In genomic region chr1:161954466-161954865, GRCh38 we compare ENCODE assay signal across 16 cellular contexts.
DNase-seq lines count a peak whose midpoint lies in the region; ATAC-seq and TF ChIP-seq lines count a peak whose summit lies in the region.
"Had no signal": no experiment of that assay in that cellular context is flagged by ENCODE, and none has a peak within 500 bp of the region (broad histone marks: within the 10 kb centered on the region; RNA-seq: fewer than 3 reads in every experiment).

No MANE protein-coding gene starts in this region.

- POLR2A ChIA-PET in CD4-positive, alpha-beta T cell (lab: Charles Lee), result interaction anchor here (0.8 to 1.5 kb wide), 2 partner anchors 20 to 30 kb away, joined by 3 read pairs; no protein-coding TSS in a partner anchor

- H3K9me3 ChIP-seq in CD4-positive, alpha-beta T cell (ENCODE audit: control insufficient read depth, low read length), result no peaks in the 10 kb centered on the region
- H3K9me3 ChIP-seq in MG63, result no peaks in the 10 kb centered on the region
- no peaks in the 10 kb centered on the region for H3K9me3 ChIP-seq in fibroblast of lung (ENCODE audit: control insufficient read depth, insufficient read depth, low read depth, low read length)
- H3K9me3 ChIP-seq in sigmoid colon, result no peaks in the 10 kb centered on the region
- H3K9me3 ChIP-seq: ascending aorta, colonic mucosa had no signal

- intact Hi-C loops in CD4-positive, alpha-beta T cell (cut with DNase I, micrococcal nuclease), result no loop called here
- intact Hi-C loops in sigmoid colon (cut with DNase I), result no loop called here

- H3K4me2 ChIP-seq in fibroblast of lung (ENCODE audit: extremely low read depth, insufficient read depth, low read length), result no peak overlapping the region

- TF ChIP-seq POLR2A in sigmoid colon (IDR thresholded peaks at IDR 0.05), result no peak

- H3K27ac ChIP-seq in CD4-positive, alpha-beta T cell (ENCODE audit: low read depth, low read length), result no peak overlapping the region
- H3K27ac ChIP-seq in fibroblast of lung (ENCODE audit: insufficient read depth, low read length) (no peak overlapping the region), sigmoid colon (peak overlapping the region in 3 of 4 donors; percentile 2 to 42 (median 35))
- H3K27ac ChIP-seq: colonic mucosa had no signal

- H3K27me3 ChIP-seq in CD4-positive, alpha-beta T cell (ENCODE audit: control insufficient read depth, insufficient read depth, low read length), result no peaks in the 10 kb centered on the region
- H3K27me3 ChIP-seq in MG63 (no peaks in the 10 kb centered on the region), fibroblast of lung (ENCODE audit: control insufficient read depth, insufficient read depth, low read length) (no peaks in the 10 kb centered on the region), sigmoid colon (no peaks in the 10 kb centered on the region)
- H3K27me3 ChIP-seq: ascending aorta, colonic mucosa had no signal

- TF ChIP-seq CTCF in CD4-positive, alpha-beta T cell (IDR thresholded peaks at IDR 0.05), result no peak
- TF ChIP-seq CTCF in fibroblast of lung (conservative IDR thresholded peaks at IDR 0.05 in 1 of 2, IDR thresholded peaks at IDR 0.05 in 1 of 2; ENCODE audit: low read depth in 1 of 2, low read length in 2 of 2) (no peak), sigmoid colon (IDR thresholded peaks at IDR 0.05) (no peak)

- CTCF ChIA-PET in CD4-positive, alpha-beta T cell (lab: Charles Lee), result no interaction called here

- H3K9ac ChIP-seq in fibroblast of lung (ENCODE audit: insufficient read depth, low read length), result no peak overlapping the region

- no peak overlapping the region for H2AFZ ChIP-seq in fibroblast of lung (ENCODE audit: low read length)

- H3K27ac Mint-ChIP-seq in CD4-positive, alpha-beta T cell, result peak overlapping the region; percentile 66
- H3K27ac Mint-ChIP-seq: activated CD4-positive, alpha-beta memory T cell treated with anti-CD3 and anti-CD28 coated beads for 36 hours; nephron progenitor cell had no signal

- H3K4me1 ChIP-seq in fibroblast of lung (ENCODE audit: control insufficient read depth, extremely low read depth, insufficient read depth, low read length), result peaks cover 11% of the 10 kb centered on the region
- peaks cover 0 to 46% (median 42%) of the 10 kb centered on the region in 4 donors for H3K4me1 ChIP-seq in sigmoid colon
- H3K4me1 ChIP-seq: colonic mucosa had no signal

- no peak for TF ChIP-seq EP300 in sigmoid colon (IDR thresholded peaks at IDR 0.05)

- peaks cover 55% of the 10 kb centered on the region for H3K4me1 Mint-ChIP-seq in CD4-positive, alpha-beta T cell (ENCODE audit: low read depth)

- no peak overlapping the region for H3K4me3 Mint-ChIP-seq in CD4-positive, alpha-beta T cell
- H3K4me3 Mint-ChIP-seq: activated CD4-positive, alpha-beta memory T cell treated with anti-CD3 and anti-CD28 coated beads for 36 hours; nephron progenitor cell had no signal

- peaks cover 47% of the 10 kb centered on the region for H3K36me3 Mint-ChIP-seq in CD4-positive, alpha-beta T cell (ENCODE audit: low read depth)

- no peak for DNase-seq in CD4-positive, alpha-beta T cell
- peak; percentile 39 for DNase-seq in MG63
- peak; percentile 21 to 63 for DNase-seq in fibroblast of lung (ENCODE audit: low read depth in 2 of 2)
- no peak for DNase-seq in sigmoid colon
- no peak for DNase-seq in mesenteric fat pad (ENCODE audit: low spot score)
- DNase-seq in superior temporal gyrus (ENCODE audit: extremely low spot score), result no peak
- no peak for DNase-seq in NCI-H510A treated with DMSO at 0.1 percent for 48 hours (lab: John Stamatoyannopoulos, UW)
- DNase-seq: activated CD4-positive, alpha-beta memory T cell treated with anti-CD3 and anti-CD28 coated beads for 36 hours; Calu3; colonic mucosa; mesendoderm; NCI-H1092; NCI-H524; nephron progenitor cell; SHP77 treated with DMSO at 0.1 percent for 48 hours had no signal

- no peak overlapping the region for H3K4me3 ChIP-seq in MG63
- no peak overlapping the region for H3K4me3 ChIP-seq in fibroblast of lung (replicated peaks in 1 of 4; ENCODE audit: control extremely low read depth in 1 of 4, insufficient read depth in 1 of 4, low read depth in 3 of 4, low read length in 4 of 4)
- no peak overlapping the region for H3K4me3 ChIP-seq in sigmoid colon
- H3K4me3 ChIP-seq: ascending aorta, colonic mucosa had no signal

- ATAC-seq in CD4-positive, alpha-beta T cell (ENCODE audit: poor library complexity), result no peak

- H3K36me3 ChIP-seq in MG63, result peaks cover 5% of the 10 kb centered on the region; the same call in 1 of the 2 replicates
- no peaks in the 10 kb centered on the region for H3K36me3 ChIP-seq in fibroblast of lung (ENCODE audit: control insufficient read depth, insufficient read depth, low read length)
- H3K36me3 ChIP-seq in sigmoid colon, result peaks cover 0 to 8% (median 0%) of the 10 kb centered on the region in 4 donors
- H3K36me3 ChIP-seq: colonic mucosa had no signal

- H4K20me1 ChIP-seq in fibroblast of lung (ENCODE audit: control insufficient read depth, extremely low read depth, insufficient read depth, low read length), result no peaks in the 10 kb centered on the region

- H3K9me3 Mint-ChIP-seq in CD4-positive, alpha-beta T cell, result no peaks in the 10 kb centered on the region
- H3K9me3 Mint-ChIP-seq: activated CD4-positive, alpha-beta memory T cell treated with anti-CD3 and anti-CD28 coated beads for 36 hours had no signal

- no peaks in the 10 kb centered on the region for H3K79me2 ChIP-seq in fibroblast of lung (ENCODE audit: control insufficient read depth, insufficient read depth, low read length)

- no peaks in the 10 kb centered on the region for H3K27me3 Mint-ChIP-seq in CD4-positive, alpha-beta T cell
- H3K27me3 Mint-ChIP-seq: activated CD4-positive, alpha-beta memory T cell treated with anti-CD3 and anti-CD28 coated beads for 36 hours had no signal

Comparison
In these comparisons a context has a peak if more than half of its experiments do, and no peak if none do; other contexts are left out.
1. DNase-seq: peak in MG63 (single experiment) and fibroblast of lung (2 of 2); none in CD4-positive, alpha-beta T cell (0 of 10), sigmoid colon (single experiment), mesenteric fat pad (single experiment), superior temporal gyrus (single experiment) and NCI-H510A treated with DMSO at 0.1 percent for 48 hours (single experiment).
2. H3K27ac ChIP-seq: peak in sigmoid colon (3 of 4); none in CD4-positive, alpha-beta T cell (single experiment) and fibroblast of lung (single experiment).